In the genomic region with DNA sequence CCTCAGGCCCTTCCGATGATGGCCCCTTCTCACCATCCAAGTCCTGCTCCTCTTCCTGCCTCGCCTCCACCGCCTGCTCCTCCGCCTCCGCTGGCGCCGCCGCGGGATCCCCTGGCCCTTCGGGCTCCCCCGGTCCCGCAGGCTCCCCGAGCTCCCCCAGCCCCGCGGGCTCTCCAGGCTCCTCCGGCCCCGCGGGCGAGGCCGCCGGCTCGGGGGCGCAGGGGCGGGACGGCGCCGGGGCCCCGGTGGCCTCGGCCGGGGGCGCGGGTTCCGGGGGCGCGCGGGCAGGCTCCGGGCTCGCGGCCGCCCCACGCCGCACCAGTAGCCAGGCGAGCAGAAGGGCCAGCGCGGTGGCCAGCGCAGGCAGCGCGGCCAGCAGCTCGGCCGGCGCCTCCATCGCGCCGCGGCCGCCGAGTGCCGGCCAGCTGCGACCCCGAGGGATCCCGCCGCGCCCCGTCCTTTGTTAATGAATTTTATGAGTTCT, we compare ENCODE assay signal across 8 cellular contexts. TPM values are rescaled to one million over a fixed set of nuclear protein-coding genes. Genes with fewer than 3 reads are reported as not detected.
DNase-seq lines count a peak whose midpoint lies in the region; ATAC-seq and TF ChIP-seq lines count a peak whose summit lies in the region.
"Not testable (repeated sequence)": the region's sequence is repeated elsewhere in the genome, so short reads cannot be mapped to it uniquely, and the experiment has no call there.

No MANE protein-coding gene starts in this region.

- peaks cover 11% of the 10 kb centered on the region for H3K4me1 Mint-ChIP-seq in GM23338
- H3K4me1 Mint-ChIP-seq in activated CD8-positive, alpha-beta T cell treated with anti-CD3 and anti-CD28 coated beads for 36 hours (ENCODE audit: low read depth) = not testable (repeated sequence)
- H3K4me1 Mint-ChIP-seq in natural killer cell treated with Interleukin-12 subunit alpha and Interleukin-12 subunit beta and Interleukin-15 and Interleukin-18, amount 100 ng/mL, for 72 hours (ENCODE audit: low read depth in 2 of 2) = peaks cover 11 to 20% of the 10 kb centered on the region in 2 donors

- peak; percentile 78 for ATAC-seq in GM23338
- peak; percentile 20 for ATAC-seq in activated CD8-positive, alpha-beta T cell treated with anti-CD3 and anti-CD28 coated beads for 36 hours
- ATAC-seq in left cardiac atrium = peak; percentile 47 to 53
- peak; percentile 44 to 61 for ATAC-seq in natural killer cell treated with Interleukin-12 subunit alpha and Interleukin-12 subunit beta and Interleukin-15 and Interleukin-18, amount 100 ng/mL, for 72 hours
- ATAC-seq in upper lobe of right lung = peak; percentile 35

- H3K9me3 ChIP-seq in upper lobe of right lung = not testable (repeated sequence)

- H3K9me3 Mint-ChIP-seq in GM23338; natural killer cell treated with Interleukin-12 subunit alpha and Interleukin-12 subunit beta and Interleukin-15 and Interleukin-18, amount 100 ng/mL, for 72 hours: not testable (repeated sequence)
- H3K9me3 Mint-ChIP-seq in activated CD8-positive, alpha-beta T cell treated with anti-CD3 and anti-CD28 coated beads for 36 hours = peaks cover 17% of the 10 kb centered on the region

- not testable (repeated sequence) for TF ChIP-seq CTCF in GM23338 (conservative IDR thresholded peaks at IDR 0.05; ENCODE audit: low read depth in 2 of 2); activated CD8-positive, alpha-beta T cell treated with anti-CD3 and anti-CD28 coated beads for 36 hours (IDR thresholded peaks at IDR 0.05); fibroblast of the aortic adventitia (IDR thresholded peaks at IDR 0.05; ENCODE audit: insufficient read depth, low read length); upper lobe of right lung (IDR thresholded peaks at IDR 0.05)

- H4K20me1 ChIP-seq in GM23338 (replicated peaks; ENCODE audit: insufficient read depth) = not testable (repeated sequence)

- not testable (repeated sequence) for H3K4me3 ChIP-seq in GM23338, upper lobe of right lung
- peak overlapping the region; percentile 39 for H3K4me3 ChIP-seq in fibroblast of the aortic adventitia (ENCODE audit: low read depth, low read length)

- not testable (repeated sequence) for H3K4me1 ChIP-seq in GM23338 (ENCODE audit: insufficient read depth); upper lobe of right lung

- H3F3A ChIP-seq in GM23338 (replicated peaks; ENCODE audit: low read depth) = not testable (repeated sequence)

- not testable (repeated sequence) for H3K27me3 Mint-ChIP-seq in GM23338 (ENCODE audit: insufficient read depth, low read depth, poor library complexity); activated CD8-positive, alpha-beta T cell treated with anti-CD3 and anti-CD28 coated beads for 36 hours; natural killer cell treated with Interleukin-12 subunit alpha and Interleukin-12 subunit beta and Interleukin-15 and Interleukin-18, amount 100 ng/mL, for 72 hours

- DNase-seq in AG08396 (ENCODE audit: low spot score) (peak; percentile 14), astrocyte of the hippocampus (ENCODE audit: low read depth, low spot score) (peak; percentile 36)
- not testable (repeated sequence) for DNase-seq in GM23338 (ENCODE audit: low spot score); activated CD8-positive, alpha-beta T cell treated with anti-CD3 and anti-CD28 coated beads for 36 hours; fibroblast of the aortic adventitia (ENCODE audit: low read depth); left cardiac atrium; natural killer cell treated with Interleukin-12 subunit alpha and Interleukin-12 subunit beta and Interleukin-15 and Interleukin-18, amount 100 ng/mL, for 72 hours (ENCODE audit: low spot score); upper lobe of right lung

- H3K4me3 Mint-ChIP-seq in GM23338; activated CD8-positive, alpha-beta T cell treated with anti-CD3 and anti-CD28 coated beads for 36 hours; natural killer cell treated with Interleukin-12 subunit alpha and Interleukin-12 subunit beta and Interleukin-15 and Interleukin-18, amount 100 ng/mL, for 72 hours: not testable (repeated sequence)

- POLR2A ChIA-PET in activated CD8-positive, alpha-beta T cell treated with anti-CD3 and anti-CD28 coated beads for 36 hours (lab: Charles Lee) = not testable (repeated sequence)

- not testable (repeated sequence) for H3K36me3 ChIP-seq in GM23338 (ENCODE audit: insufficient read depth); upper lobe of right lung

- CTCF ChIA-PET in activated CD8-positive, alpha-beta T cell treated with anti-CD3 and anti-CD28 coated beads for 36 hours (lab: Charles Lee) = not testable (repeated sequence)

- not testable (repeated sequence) for H3K9me2 ChIP-seq in GM23338 (ENCODE audit: insufficient read depth)

- intact Hi-C loops in activated CD8-positive, alpha-beta T cell treated with anti-CD3 and anti-CD28 coated beads for 36 hours (cut with micrococcal nuclease); left cardiac atrium (cut with DNase I); upper lobe of right lung (cut with DNase I): not testable (repeated sequence)

- H3K4me2 ChIP-seq in GM23338 = not testable (repeated sequence)

- not testable (repeated sequence) for H3K27ac ChIP-seq in GM23338 (ENCODE audit: low read depth); upper lobe of right lung

- peaks cover 34% of the 10 kb centered on the region for H3K36me3 Mint-ChIP-seq in GM23338 (ENCODE audit: low read depth)
- peaks cover 41% of the 10 kb centered on the region for H3K36me3 Mint-ChIP-seq in activated CD8-positive, alpha-beta T cell treated with anti-CD3 and anti-CD28 coated beads for 36 hours (ENCODE audit: low read depth)
- peaks cover 20% of the 10 kb centered on the region for H3K36me3 Mint-ChIP-seq in natural killer cell treated with Interleukin-12 subunit alpha and Interleukin-12 subunit beta and Interleukin-15 and Interleukin-18, amount 100 ng/mL, for 72 hours

- H3K79me2 ChIP-seq in GM23338 (replicated peaks; ENCODE audit: insufficient read depth) = peaks cover 77% of the 10 kb centered on the region

- H3K27ac Mint-ChIP-seq in GM23338; activated CD8-positive, alpha-beta T cell treated with anti-CD3 and anti-CD28 coated beads for 36 hours; natural killer cell treated with Interleukin-12 subunit alpha and Interleukin-12 subunit beta and Interleukin-15 and Interleukin-18, amount 100 ng/mL, for 72 hours: not testable (repeated sequence)

- not testable (repeated sequence) for H2AFZ ChIP-seq in GM23338

- H3K27me3 ChIP-seq in GM23338 (ENCODE audit: insufficient read depth); upper lobe of right lung: not testable (repeated sequence)

RNA-seq across cellular contexts. Expression of a gene that starts 32.7 kb away (rescaled TPM):
- 91.6 and 92.2 TPM in 2 replicates for total RNA-seq in GM23338 (2014; rRNA removed; shearing (Covaris generic))
- 112 and 123 TPM in 2 replicates for polyA plus RNA-seq in GM23338 (2016; fragmentation: Nextera tagmentation; extraction: Ambion mirVana)
- total RNA-seq in activated CD8-positive, alpha-beta T cell treated with anti-CD3 and anti-CD28 coated beads for 36 hours = 10 to 100 TPM; 86.7 to 93.0 TPM
- total RNA-seq in fibroblast of the aortic adventitia (ENCODE audit: low replicate concordance) (64.4 and 103 TPM in 2 replicates), left cardiac atrium (10 to 100 TPM; 35.0 to 46.1 TPM), upper lobe of right lung (33.0 TPM)
- 100 to 1,000 TPM; 100 to 106 TPM for total RNA-seq in natural killer cell treated with Interleukin-12 subunit alpha and Interleukin-12 subunit beta and Interleukin-15 and Interleukin-18, amount 100 ng/mL, for 72 hours

Comparison
In these comparisons a context has a peak if more than half of its experiments do, and no peak if none do; other contexts are left out.
1. ATAC-seq: peak in every context shown above with its lines; median percentile 78 in GM23338; 52 in natural killer cell treated with Interleukin-12 subunit alpha and Interleukin-12 subunit beta and Interleukin-15 and Interleukin-18, amount 100 ng/mL, for 72 hours; 50 in left cardiac atrium; 35 in upper lobe of right lung; 20 in activated CD8-positive, alpha-beta T cell treated with anti-CD3 and anti-CD28 coated beads for 36 hours.